ENCODE assay signal across 9 cellular contexts in genomic region chr2:46776687-46777327, GRCh38.
DNase-seq lines count a peak whose midpoint lies in the region; ATAC-seq and TF ChIP-seq lines count a peak whose summit lies in the region.
"Had no signal": no experiment of that assay in that cellular context is flagged by ENCODE, and none has a peak within 500 bp of the region (broad histone marks: within the 10 kb centered on the region; RNA-seq: fewer than 3 reads in every experiment).

No MANE protein-coding gene starts in this region.

- no peak overlapping the region for H3K27ac ChIP-seq in coronary artery
- H3K27ac ChIP-seq: SK-N-MC had no signal

- H3K27ac Mint-ChIP-seq in HFFc6: peak overlapping the region; percentile 28
- no peak overlapping the region for H3K27ac Mint-ChIP-seq in activated naive CD8-positive, alpha-beta T cell treated with anti-CD3 and anti-CD28 coated beads, Interleukin-2, amount 50 U/mL, for 24 hours

- DNase-seq in COLO668 (lab: John Stamatoyannopoulos, UW; ENCODE audit: unreplicated experiment): peak; percentile 55
- peak; percentile 56 for DNase-seq in HFFc6
- peak; percentile 63 for DNase-seq in RKO (ENCODE audit: low spot score)
- peak; percentile 64 for DNase-seq in activated naive CD8-positive, alpha-beta T cell treated with anti-CD3 and anti-CD28 coated beads, Interleukin-2, amount 50 U/mL, for 24 hours
- peak; percentile 5 for DNase-seq in iPS DF 4.7 (ENCODE audit: extremely low read depth, low spot score)
- peak; percentile 54 to 64 for DNase-seq in stimulated activated CD4-positive, alpha-beta T cell treated with anti-CD3 and anti-CD28 coated beads, Interleukin-2, amount 100 ng/mL, for 24 hours
- no peak for DNase-seq in coronary artery (ENCODE audit: low spot score)

- H3K4me3 Mint-ChIP-seq in HFFc6: no peak overlapping the region
- no peak overlapping the region for H3K4me3 Mint-ChIP-seq in activated naive CD8-positive, alpha-beta T cell treated with anti-CD3 and anti-CD28 coated beads, Interleukin-2, amount 50 U/mL, for 24 hours

- no peak for ATAC-seq in activated naive CD8-positive, alpha-beta T cell treated with anti-CD3 and anti-CD28 coated beads, Interleukin-2, amount 50 U/mL, for 24 hours
- no peak for ATAC-seq in GM19023 (IDR thresholded peaks at IDR 0.05; ENCODE audit: unreplicated experiment)

- H3K36me3 Mint-ChIP-seq in HFFc6 (ENCODE audit: low read depth): no peaks in the 10 kb centered on the region; the same call in 1 of the 2 replicates
- no peaks in the 10 kb centered on the region for H3K36me3 Mint-ChIP-seq in activated naive CD8-positive, alpha-beta T cell treated with anti-CD3 and anti-CD28 coated beads, Interleukin-2, amount 50 U/mL, for 24 hours (ENCODE audit: low read depth)

- peaks cover 18% of the 10 kb centered on the region for H3K27me3 Mint-ChIP-seq in HFFc6 (ENCODE audit: insufficient read depth)
- no peaks in the 10 kb centered on the region for H3K27me3 Mint-ChIP-seq in activated naive CD8-positive, alpha-beta T cell treated with anti-CD3 and anti-CD28 coated beads, Interleukin-2, amount 50 U/mL, for 24 hours

- H3K9me3 Mint-ChIP-seq in HFFc6: no peaks in the 10 kb centered on the region
- no peaks in the 10 kb centered on the region for H3K9me3 Mint-ChIP-seq in activated naive CD8-positive, alpha-beta T cell treated with anti-CD3 and anti-CD28 coated beads, Interleukin-2, amount 50 U/mL, for 24 hours

- H3K4me1 Mint-ChIP-seq in HFFc6 (ENCODE audit: low read depth): peaks cover 76% of the 10 kb centered on the region
- H3K4me1 Mint-ChIP-seq in activated naive CD8-positive, alpha-beta T cell treated with anti-CD3 and anti-CD28 coated beads, Interleukin-2, amount 50 U/mL, for 24 hours: no peaks in the 10 kb centered on the region

- no peak overlapping the region for H3K4me3 ChIP-seq in coronary artery
- H3K4me3 ChIP-seq: SK-N-MC had no signal

- TF ChIP-seq CTCF in HFFc6 (IDR thresholded peaks at IDR 0.05) (peak; percentile 84), coronary artery (IDR thresholded peaks at IDR 0.05) (no peak)
